ENCODE assay signal across 22 cellular contexts in the genomic region with DNA sequence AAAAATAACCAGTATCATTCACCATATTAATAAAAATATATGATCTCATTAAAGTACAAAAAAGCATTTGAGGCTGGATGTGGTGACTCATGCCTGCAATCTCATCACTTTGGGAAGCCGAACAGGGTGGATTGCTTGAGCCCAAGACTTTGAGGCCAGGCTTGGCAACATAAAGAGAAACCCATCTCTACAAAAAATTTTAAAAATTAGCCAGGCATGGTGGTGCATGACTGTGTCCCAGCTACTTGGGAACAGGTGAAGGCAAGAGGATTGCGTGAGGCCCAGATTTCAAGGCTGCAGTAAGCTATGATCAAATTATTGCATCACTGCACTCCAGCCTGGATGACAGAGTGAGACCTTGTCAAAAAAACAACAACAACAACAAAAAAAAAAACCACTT.
DNase-seq lines count a peak whose midpoint lies in the region; ATAC-seq and TF ChIP-seq lines count a peak whose summit lies in the region.
"Had no signal": no experiment of that assay in that cellular context is flagged by ENCODE, and none has a peak within 500 bp of the region (broad histone marks: within the 10 kb centered on the region; RNA-seq: fewer than 3 reads in every experiment).

No MANE protein-coding gene starts in this region.

- no peak overlapping the region for H2BK20ac ChIP-seq in IMR-90 (ENCODE audit: low read depth, low read length)

- no peak overlapping the region for H3K18ac ChIP-seq in IMR-90 (ENCODE audit: low read depth, low read length)

- no CpG with 5 or more reads among the region's 2 CpGs for WGBS in IMR-90 (ENCODE audit: extremely low coverage in 2 of 2, insufficient read length in 1 of 2), 2 experiments
- WGBS in aorta, 2 donors: 69 to 72% methylated on average over 2 of the region's 2 CpGs

- no peaks in the 10 kb centered on the region for H3K9me1 ChIP-seq in IMR-90 (ENCODE audit: insufficient read depth, low read length)

- H3K4me1 ChIP-seq in IMR-90 (ENCODE audit: control insufficient read depth, insufficient read depth, low read length) (no peaks in the 10 kb centered on the region), foreskin keratinocyte (peaks cover 14% of the 10 kb centered on the region), aorta (ENCODE audit: control insufficient read depth in 1 of 2, insufficient read depth in 2 of 2, low read length in 2 of 2) (no peaks in the 10 kb centered on the region)
- H3K4me1 ChIP-seq: Caco-2, upper lobe of right lung had no signal

- H3K4me2 ChIP-seq in IMR-90 (ENCODE audit: low read depth, low read length): no peak overlapping the region

- TF ChIP-seq CTCF in IMR-90 (conservative IDR thresholded peaks at IDR 0.05; ENCODE audit: low read depth, low read length): no peak
- no peak for TF ChIP-seq CTCF in astrocyte of the spinal cord (IDR thresholded peaks at IDR 0.05; ENCODE audit: low read depth, low read length)
- TF ChIP-seq CTCF in foreskin keratinocyte (conservative IDR thresholded peaks at IDR 0.05): no peak
- TF ChIP-seq CTCF in HFFc6 (IDR thresholded peaks at IDR 0.05): no peak

- no peak overlapping the region for H3K4me3 Mint-ChIP-seq in HFFc6
- H3K4me3 Mint-ChIP-seq: activated naive CD8-positive, alpha-beta T cell treated with anti-CD3 and anti-CD28 coated beads, Interleukin-2, amount 10 ng/mL, durations not matched to agents 7 days and 5 days; natural killer cell had no signal

- no peak overlapping the region for H3K27ac ChIP-seq in IMR-90 (ENCODE audit: insufficient read depth, low read length)
- H3K27ac ChIP-seq in foreskin keratinocyte: peak overlapping the region; percentile 54
- no peak overlapping the region for H3K27ac ChIP-seq in aorta (ENCODE audit: low read depth in 1 of 2, low read length in 2 of 2)
- H3K27ac ChIP-seq: upper lobe of right lung had no signal

- no peaks in the 10 kb centered on the region for H3K79me1 ChIP-seq in IMR-90 (ENCODE audit: low read depth in 1 of 2, low read length in 2 of 2)

- no peak for TF ChIP-seq POLR2A in IMR-90 (IDR thresholded peaks at IDR 0.05; ENCODE audit: low read depth, low read length)

- no peak overlapping the region for H2BK15ac ChIP-seq in IMR-90 (ENCODE audit: low read depth, low read length)

- no peak overlapping the region for H2AK9ac ChIP-seq in IMR-90 (replicated peaks; ENCODE audit: low read depth, low read length, poor library complexity)

- H2AFZ ChIP-seq in IMR-90 (replicated peaks; ENCODE audit: low read length, poor library complexity): no peak overlapping the region

- in situ Hi-C loops in IMR-90 (cut with MboI; ENCODE audit: low sequenced_read_pairs): no loop called here
- in situ Hi-C loops in astrocyte of the spinal cord (cut with HindIII; ENCODE audit: low sequenced_read_pairs): no loop called here

- peak; percentile 51 for DNase-seq in A172 (ENCODE audit: low spot score)
- peak; percentile 1 for DNase-seq in IMR-90
- peak; percentile 71 for DNase-seq in astrocyte of the spinal cord (ENCODE audit: low read depth, low spot score)
- peak; percentile 58 to 70 for DNase-seq in foreskin keratinocyte
- no peak for DNase-seq in HFFc6
- no peak for DNase-seq in mesenteric fat pad (ENCODE audit: low spot score)
- no peak for DNase-seq in kidney glomerular epithelial cell (lab: John Stamatoyannopoulos, UW)
- DNase-seq in aorta: no peak
- DNase-seq: activated CD4-positive, alpha-beta T cell treated with anti-CD3 and anti-CD28 coated beads, Interleukin-2, amount 50 U/mL, for 48 hours; activated CD4-positive, CD25-positive, alpha-beta regulatory T cell; activated CD8-positive, alpha-beta memory T cell treated with anti-CD3 and anti-CD28 coated beads, Interleukin-2, amount 50 U/mL, for 48 hours; activated naive CD8-positive, alpha-beta T cell treated with anti-CD3 and anti-CD28 coated beads, Interleukin-2, amount 10 ng/mL, durations not matched to agents 7 days and 5 days; Caco-2; dermis blood vessel endothelial cell; DND-41; erythroblast; natural killer cell; NCI-H146; NCI-H2171; NCI-H69; upper lobe of right lung had no signal

- TF ChIP-seq RAD21 in IMR-90 (IDR thresholded peaks at IDR 0.05; ENCODE audit: low read length): no peak

- dilution Hi-C loops in IMR-90 (cut with HindIII; ENCODE audit: low sequenced_read_pairs, unreplicated experiment): no loop called here

- peaks cover 5% of the 10 kb centered on the region; the same call in 1 of the 2 replicates for H3K36me3 Mint-ChIP-seq in HFFc6 (ENCODE audit: low read depth)
- H3K36me3 Mint-ChIP-seq: activated naive CD8-positive, alpha-beta T cell treated with anti-CD3 and anti-CD28 coated beads, Interleukin-2, amount 10 ng/mL, durations not matched to agents 7 days and 5 days; natural killer cell had no signal

- no peak overlapping the region for H4K8ac ChIP-seq in IMR-90 (ENCODE audit: low read depth in 2 of 2, low read length in 2 of 2)

- no peak overlapping the region for H3K27ac Mint-ChIP-seq in HFFc6
- H3K27ac Mint-ChIP-seq: activated naive CD8-positive, alpha-beta T cell treated with anti-CD3 and anti-CD28 coated beads, Interleukin-2, amount 10 ng/mL, durations not matched to agents 7 days and 5 days; activated T-helper 2 cell treated with anti-CD3 and anti-CD28 coated beads, Interferon-gamma antibody, Interleukin-2, Interleukin-4, amounts not matched to agents 10 μg/mL and 5 μg/mL and 100 μg/mL, durations not matched to agents 14 hours and 24 hours and 36 hours; natural killer cell had no signal

- H3K56ac ChIP-seq in IMR-90 (ENCODE audit: extremely low read depth, insufficient read depth, low read length): no peak overlapping the region

- no peak overlapping the region for H3K14ac ChIP-seq in IMR-90 (replicated peaks; ENCODE audit: low read depth, low read length)

- H3K36me3 ChIP-seq in IMR-90 (ENCODE audit: control insufficient read depth, insufficient read depth, low read length): no peaks in the 10 kb centered on the region
- no peaks in the 10 kb centered on the region for H3K36me3 ChIP-seq in aorta (ENCODE audit: control insufficient read depth in 1 of 2, insufficient read depth in 2 of 2, low read length in 1 of 2)
- H3K36me3 ChIP-seq: upper lobe of right lung had no signal

- intact Hi-C loops in IMR-90 (cut with micrococcal nuclease): no loop called here
- intact Hi-C loops in aorta (cut with DNase I): no loop called here

- H3K9me3 Mint-ChIP-seq in HFFc6: peaks cover 48% of the 10 kb centered on the region
- H3K9me3 Mint-ChIP-seq: activated T-helper 2 cell treated with anti-CD3 and anti-CD28 coated beads, Interferon-gamma antibody, Interleukin-2, Interleukin-4, amounts not matched to agents 10 μg/mL and 5 μg/mL and 100 μg/mL, durations not matched to agents 14 hours and 24 hours and 36 hours had no signal

- H2BK5ac ChIP-seq in IMR-90 (ENCODE audit: low read depth, low read length, poor library complexity, severe bottlenecking): no peak overlapping the region

- H3K9me3 ChIP-seq in IMR-90 (ENCODE audit: control insufficient read depth, insufficient read depth, low read length) (no peaks in the 10 kb centered on the region), aorta (ENCODE audit: control insufficient read depth, low read length) (no peaks in the 10 kb centered on the region)
- H3K9me3 ChIP-seq: Caco-2, upper lobe of right lung had no signal

- POLR2A ChIA-PET in IMR-90 (lab: Charles Lee; ENCODE audit: unreplicated experiment): no interaction called here

- no peak overlapping the region for H3K23ac ChIP-seq in IMR-90 (ENCODE audit: low read depth, low read length)

- no peak overlapping the region for H3K4ac ChIP-seq in IMR-90 (ENCODE audit: low read depth, low read length)

- ATAC-seq in IMR-90 (ENCODE audit: low read depth) (no peak), foreskin keratinocyte (peak; percentile 85), aorta (ENCODE audit: low FRiP score) (no peak)
- ATAC-seq: natural killer cell, upper lobe of right lung had no signal

- BruUV-seq in IMR-90 (replicated peaks; lab: Mats Ljungman, UMichigan): no TSS peak

- CTCF ChIA-PET in IMR-90 (lab: Yijun Ruan, JAX): no interaction called here

- H3K27me3 ChIP-seq in IMR-90 (ENCODE audit: control insufficient read depth, insufficient read depth, low read length) (no peaks in the 10 kb centered on the region), foreskin keratinocyte (no peaks in the 10 kb centered on the region), aorta (ENCODE audit: control insufficient read depth in 1 of 2, insufficient read depth in 2 of 2, low read length in 1 of 2) (no peaks in the 10 kb centered on the region)
- H3K27me3 ChIP-seq: upper lobe of right lung had no signal

- H3K4me3 ChIP-seq in IMR-90 (ENCODE audit: insufficient read depth, low read depth, low read length) (no peak overlapping the region), astrocyte of the spinal cord (ENCODE audit: low read depth, low read length) (no peak overlapping the region), aorta (ENCODE audit: low read length in 2 of 2) (no peak overlapping the region)
- H3K4me3 ChIP-seq: upper lobe of right lung had no signal

- no peaks in the 10 kb centered on the region for H3K27me3 Mint-ChIP-seq in HFFc6 (ENCODE audit: insufficient read depth)
- H3K27me3 Mint-ChIP-seq: activated naive CD8-positive, alpha-beta T cell treated with anti-CD3 and anti-CD28 coated beads, Interleukin-2, amount 10 ng/mL, durations not matched to agents 7 days and 5 days had no signal

- H4K5ac ChIP-seq in IMR-90 (ENCODE audit: low read depth, low read length): no peak overlapping the region

- H3K9ac ChIP-seq in IMR-90 (ENCODE audit: low read depth, low read length): no peak overlapping the region

- H2BK120ac ChIP-seq in IMR-90 (ENCODE audit: low read depth, low read length): no peak overlapping the region

- no peaks in the 10 kb centered on the region for H4K20me1 ChIP-seq in IMR-90 (ENCODE audit: insufficient read depth, low read length)

- no peak overlapping the region for H4K91ac ChIP-seq in IMR-90 (ENCODE audit: insufficient read depth, low read depth, low read length)

- no peaks in the 10 kb centered on the region for H3K4me1 Mint-ChIP-seq in HFFc6 (ENCODE audit: low read depth)
- H3K4me1 Mint-ChIP-seq: activated naive CD8-positive, alpha-beta T cell treated with anti-CD3 and anti-CD28 coated beads, Interleukin-2, amount 10 ng/mL, durations not matched to agents 7 days and 5 days; natural killer cell had no signal

- H2AK5ac ChIP-seq in IMR-90 (ENCODE audit: low read depth, low read length): no peak overlapping the region

TF ChIP-seq in IMR-90, 13 proteins besides CTCF, POLR2A, EP300 and RAD21 (continues in another document):
- TF ChIP-seq, protein P1, sequence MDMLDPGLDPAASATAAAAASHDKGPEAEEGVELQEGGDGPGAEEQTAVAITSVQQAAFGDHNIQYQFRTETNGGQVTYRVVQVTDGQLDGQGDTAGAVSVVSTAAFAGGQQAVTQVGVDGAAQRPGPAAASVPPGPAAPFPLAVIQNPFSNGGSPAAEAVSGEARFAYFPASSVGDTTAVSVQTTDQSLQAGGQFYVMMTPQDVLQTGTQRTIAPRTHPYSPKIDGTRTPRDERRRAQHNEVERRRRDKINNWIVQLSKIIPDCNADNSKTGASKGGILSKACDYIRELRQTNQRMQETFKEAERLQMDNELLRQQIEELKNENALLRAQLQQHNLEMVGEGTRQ (IDR thresholded peaks at IDR 0.05; ENCODE audit: low read depth, low read length): no peak
- no peak for TF ChIP-seq BHLHE40 (IDR thresholded peaks at IDR 0.05; ENCODE audit: low read depth, low read length)
- TF ChIP-seq SMC3 (IDR thresholded peaks at IDR 0.05; ENCODE audit: low read depth, low read length): no peak
- TF ChIP-seq CHD1 (IDR thresholded peaks at IDR 0.05; ENCODE audit: low read depth, low read length): no peak
- TF ChIP-seq RCOR1 (IDR thresholded peaks at IDR 0.05; ENCODE audit: insufficient replicate concordance, low read length): no peak

Comparison
In these comparisons a context has a peak if more than half of its experiments do, and no peak if none do; other contexts are left out.
1. DNase-seq: peak in A172 (single experiment), IMR-90 (single experiment), astrocyte of the spinal cord (single experiment) and foreskin keratinocyte (2 of 2); none in HFFc6 (single experiment), mesenteric fat pad (single experiment), kidney glomerular epithelial cell (single experiment) and aorta (0 of 2).